ENCODE assay signal across 26 cellular contexts in the genomic region with DNA sequence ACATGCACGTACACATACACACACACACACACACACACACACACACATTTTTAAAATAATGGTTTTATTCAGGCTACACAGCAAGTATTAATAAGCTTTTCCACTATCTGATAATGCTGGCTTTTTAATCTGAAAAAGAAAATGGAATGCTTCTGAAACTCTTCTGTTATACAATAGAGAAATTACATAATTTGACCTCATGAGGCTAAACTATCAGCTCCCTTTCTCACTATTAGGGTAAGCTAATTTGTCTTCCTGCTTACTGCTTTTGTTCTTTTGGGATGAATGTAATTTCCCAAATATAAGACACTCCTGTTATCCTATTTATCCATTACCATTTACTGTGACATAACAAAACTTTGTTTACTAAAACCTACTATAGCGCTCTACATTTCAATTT.
"Had no signal": no experiment of that assay in that cellular context is flagged by ENCODE, and none has a peak within 500 bp of the region (broad histone marks: within the 10 kb centered on the region; RNA-seq: fewer than 3 reads in every experiment).

No MANE protein-coding gene starts in this region.

- H3K4me3 ChIP-seq: dorsolateral prefrontal cortex, gastroesophageal sphincter, heart left ventricle, hepatocyte, lung, mucosa of descending colon, right lobe of liver, stomach, testis, tibial artery had no signal

- H3K27ac ChIP-seq: dorsolateral prefrontal cortex, epithelial cell of prostate, hepatocyte, right lobe of liver, testis had no signal

- H3K27me3 ChIP-seq: dorsolateral prefrontal cortex, gastroesophageal sphincter, heart left ventricle, hepatocyte, right lobe of liver, stomach, testis, tibial artery had no signal

- DNase-seq: dorsolateral prefrontal cortex; effector CD4-positive, alpha-beta T cell; endodermal cell; foreskin fibroblast; heart left ventricle; left cardiac atrium; mucosa of descending colon; naive thymus-derived CD4-positive, alpha-beta T cell; nucleus accumbens; posterior cingulate gyrus; retina; right lobe of liver; stimulated activated CD4-positive, alpha-beta T cell treated with anti-CD3 and anti-CD28 coated beads, Interleukin-2, amount 100 ng/mL, for 24 hours; stimulated activated CD4-positive, alpha-beta T cell treated with anti-CD3 and anti-CD28 coated beads, Interleukin-4, amount 100 ng/mL, for 24 hours; stimulated activated naive CD4-positive, alpha-beta T cell treated with Interleukin-2 at 50 U/mL for 16 hours; stomach; substantia nigra; testis; tibial artery had no signal

- H3K36me3 ChIP-seq: gastroesophageal sphincter, heart left ventricle, right lobe of liver, stomach, tibial artery had no signal

- H3K9me3 ChIP-seq: gastroesophageal sphincter, heart left ventricle, mucosa of descending colon, right lobe of liver, stomach, testis, tibial artery had no signal

- FAIRE-seq: colon had no signal

- ATAC-seq: esophagus mucosa; gastroesophageal sphincter; mucosa of descending colon; naive thymus-derived CD4-positive, alpha-beta T cell; stimulated activated effector memory CD8-positive, alpha-beta T cell treated with anti-CD3 and anti-CD28 coated beads, Interleukin-12 subunit alpha, Interleukin-12 subunit beta, amount 100 ng/mL, for 72 hours had no signal
